Comparison of ENCODE assay signal across 8 cellular contexts in the genomic region with DNA sequence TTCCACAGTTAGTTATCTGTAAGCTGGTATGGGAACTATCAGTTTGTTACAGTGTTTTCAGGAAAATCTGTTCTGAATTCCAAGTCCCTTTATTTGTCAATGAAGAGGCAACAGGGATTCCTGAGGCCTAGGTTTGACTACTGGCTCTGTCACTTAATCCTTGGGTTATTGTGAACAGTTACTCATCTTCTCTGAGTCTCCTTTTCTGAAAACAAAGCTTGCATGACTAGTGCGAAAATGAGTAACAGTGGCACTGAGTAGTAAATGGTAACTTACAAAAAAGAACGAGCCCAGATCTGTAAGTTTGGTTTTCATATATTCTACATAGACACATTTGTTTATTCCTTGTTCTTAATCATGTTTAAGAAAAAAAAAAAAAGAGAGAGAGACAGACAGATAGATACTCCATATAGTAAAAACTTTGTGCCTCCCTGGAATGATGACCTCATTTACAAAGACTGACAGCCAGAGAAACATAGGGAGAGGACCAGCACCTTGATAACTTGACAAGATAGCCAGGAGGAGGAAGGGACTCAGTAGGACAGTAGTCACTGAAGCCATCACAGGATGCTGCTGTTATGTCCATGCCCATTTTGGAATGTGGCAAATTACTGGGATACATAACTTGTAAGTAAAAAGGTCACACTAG. TPM values are rescaled to one million over a fixed set of nuclear protein-coding genes. Genes with fewer than 3 reads are reported as not detected.
DNase-seq lines count a peak whose midpoint lies in the region; ATAC-seq, FAIRE-seq and TF ChIP-seq lines count a peak whose summit lies in the region.

No MANE protein-coding gene starts in this region.

- TF ChIP-seq CTCF in GM23338 (conservative IDR thresholded peaks at IDR 0.05; ENCODE audit: low read depth in 2 of 2), result no peak
- TF ChIP-seq CTCF in WTC11 (IDR thresholded peaks at IDR 0.05), result no peak
- TF ChIP-seq CTCF in keratinocyte (optimal IDR thresholded peaks at IDR 0.05 in 1 of 3, IDR thresholded peaks at IDR 0.05 in 1 of 3, conservative IDR thresholded peaks at IDR 0.05 in 1 of 3; ENCODE audit: extremely low read depth in 1 of 3, insufficient read depth in 2 of 3, low read length in 3 of 3), result no peak

- no peak overlapping the region for H3K9ac ChIP-seq in keratinocyte (ENCODE audit: control insufficient read depth, extremely low read depth, insufficient read depth, low read length)

- ATAC-seq in GM23338 (no peak), WTC11 (no peak), GM21786 (IDR thresholded peaks at IDR 0.05; ENCODE audit: unreplicated experiment) (no peak), GM18498 (IDR thresholded peaks at IDR 0.05; ENCODE audit: unreplicated experiment) (no peak)

- H3K27ac Mint-ChIP-seq in GM23338 (no peak overlapping the region), WTC11 (peak overlapping the region; percentile 23; the same call in 1 of the 2 replicates)

- no peaks in the 10 kb centered on the region for H3K9me3 Mint-ChIP-seq in GM23338
- H3K9me3 Mint-ChIP-seq in WTC11, result peaks cover 11% of the 10 kb centered on the region

- no peaks in the 10 kb centered on the region for H3K27me3 Mint-ChIP-seq in GM23338 (ENCODE audit: insufficient read depth, low read depth, poor library complexity)
- H3K27me3 Mint-ChIP-seq in WTC11 (ENCODE audit: low read depth), result peaks cover 4% of the 10 kb centered on the region

- H3K36me3 ChIP-seq in GM23338 (ENCODE audit: insufficient read depth), result no peaks in the 10 kb centered on the region
- H3K36me3 ChIP-seq in keratinocyte (ENCODE audit: control insufficient read depth in 2 of 2, extremely low read depth in 1 of 2, insufficient read depth in 2 of 2, low read length in 2 of 2), result peaks cover 4 to 5% of the 10 kb centered on the region in 2 experiments

- H3K4me2 ChIP-seq in GM23338 (no peak overlapping the region), keratinocyte (ENCODE audit: control insufficient read depth, extremely low read depth, insufficient read depth, low read depth, low read length) (peak overlapping the region; percentile 15)

- H3K36me3 Mint-ChIP-seq in GM23338 (ENCODE audit: low read depth) (peaks cover 14% of the 10 kb centered on the region), WTC11 (peaks cover 13% of the 10 kb centered on the region)

- dilution Hi-C loops in keratinocyte (cut with MboI; ENCODE audit: extremely low pct_ligation_motif_present, low sequenced_read_pairs), result no loop called here

- no peaks in the 10 kb centered on the region for H4K20me1 ChIP-seq in GM23338 (replicated peaks; ENCODE audit: insufficient read depth)
- no peaks in the 10 kb centered on the region for H4K20me1 ChIP-seq in keratinocyte (ENCODE audit: control insufficient read depth, extremely low read depth, insufficient read depth, low read length)

- H3K79me2 ChIP-seq in GM23338 (replicated peaks; ENCODE audit: insufficient read depth) (peaks cover 28% of the 10 kb centered on the region), keratinocyte (ENCODE audit: control insufficient read depth, insufficient read depth, low read length) (peaks cover 23% of the 10 kb centered on the region)

- peak; percentile 69 for DNase-seq in ACHN
- no peak for DNase-seq in GM23338 (ENCODE audit: low spot score)
- DNase-seq in WTC11 (ENCODE audit: low spot score), result no peak
- DNase-seq in keratinocyte (ENCODE audit: low read depth, low spot score), result no peak
- no peak for DNase-seq in NCI-H2081 treated with DMSO at 0.1 percent for 48 hours (lab: John Stamatoyannopoulos, UW)
- no peak for DNase-seq in middle frontal gyrus (ENCODE audit: extremely low spot score, low spot score)

- CTCF ChIA-PET in WTC11 (lab: Charles Lee), result interaction anchor here (0.7 to 1.4 kb wide), 2 partner anchors 201 to 230 kb away, joined by 3 read pairs; no protein-coding TSS in a partner anchor

- H3K4me3 Mint-ChIP-seq in GM23338 (peak overlapping the region; percentile 98), WTC11 (peak overlapping the region; percentile 96)

- in situ Hi-C loops in ACHN (cut with HindIII; ENCODE audit: low pct_ligation_motif_present, low pct_unique_long_range_greater_than_20kb, low sequenced_read_pairs), result no loop called here

- H2AFZ ChIP-seq in GM23338 (no peak overlapping the region), keratinocyte (ENCODE audit: control insufficient read depth, low read length) (no peak overlapping the region)

- POLR2A ChIA-PET in WTC11 (lab: Charles Lee), result no interaction called here

- H3K4me1 ChIP-seq in GM23338 (ENCODE audit: insufficient read depth) (peaks cover 15% of the 10 kb centered on the region), keratinocyte (ENCODE audit: control insufficient read depth, extremely low read depth, insufficient read depth, low read length) (peaks cover 16% of the 10 kb centered on the region)

- H3K4me1 Mint-ChIP-seq in GM23338, result peaks cover 16% of the 10 kb centered on the region
- peaks cover 23% of the 10 kb centered on the region for H3K4me1 Mint-ChIP-seq in WTC11

- 0 out of 2 replicates have a peak, but pooled peaks cover 12% of the 10 kb centered on the region for H3F3A ChIP-seq in GM23338 (replicated peaks; ENCODE audit: low read depth)

- no peak for FAIRE-seq in keratinocyte (lab: Jason Lieb, UNC)

- no peaks in the 10 kb centered on the region for H3K9me2 ChIP-seq in GM23338 (ENCODE audit: insufficient read depth)

- no peaks in the 10 kb centered on the region for H3K9me1 ChIP-seq in keratinocyte (ENCODE audit: control insufficient read depth, extremely low read depth, insufficient read depth, low read length)

- peak overlapping the region; percentile 6; the same call in 1 of the 2 replicates for H3K27ac ChIP-seq in GM23338 (ENCODE audit: low read depth)
- peak overlapping the region; percentile 97 for H3K27ac ChIP-seq in keratinocyte (ENCODE audit: control insufficient read depth, insufficient read depth, low read length)

- H3K4me3 ChIP-seq in GM23338 (no peak overlapping the region), keratinocyte (ENCODE audit: control insufficient read depth in 2 of 3, extremely low read depth in 1 of 3, insufficient read depth in 2 of 3, low read depth in 1 of 3, low read length in 3 of 3) (no peak overlapping the region)

- H3K27me3 ChIP-seq in GM23338 (ENCODE audit: insufficient read depth), result no peaks in the 10 kb centered on the region
- H3K27me3 ChIP-seq in keratinocyte (ENCODE audit: control insufficient read depth, extremely low read depth, insufficient read depth, low read length), result no peaks in the 10 kb centered on the region

- no peaks in the 10 kb centered on the region for H3K9me3 ChIP-seq in keratinocyte (ENCODE audit: control insufficient read depth, low read depth, low read length)

TF ChIP-seq in GM23338, 12 proteins besides CTCF, POLR2A, EP300 and RAD21 (continues in another document):
- TF ChIP-seq JUNB (IDR thresholded peaks at IDR 0.05; ENCODE audit: unreplicated experiment) (no peak), NANOG (IDR thresholded peaks at IDR 0.05; ENCODE audit: borderline replicate concordance) (no peak), ZNF114 (CRISPR knock-in tag; IDR thresholded peaks at IDR 0.05) (no peak), EZH2phosphoT487 (IDR thresholded peaks at IDR 0.05; ENCODE audit: unreplicated experiment) (no peak), POLR2AphosphoS5 (IDR thresholded peaks at IDR 0.05; ENCODE audit: low read depth) (no peak)
- TF ChIP-seq, protein P1, sequence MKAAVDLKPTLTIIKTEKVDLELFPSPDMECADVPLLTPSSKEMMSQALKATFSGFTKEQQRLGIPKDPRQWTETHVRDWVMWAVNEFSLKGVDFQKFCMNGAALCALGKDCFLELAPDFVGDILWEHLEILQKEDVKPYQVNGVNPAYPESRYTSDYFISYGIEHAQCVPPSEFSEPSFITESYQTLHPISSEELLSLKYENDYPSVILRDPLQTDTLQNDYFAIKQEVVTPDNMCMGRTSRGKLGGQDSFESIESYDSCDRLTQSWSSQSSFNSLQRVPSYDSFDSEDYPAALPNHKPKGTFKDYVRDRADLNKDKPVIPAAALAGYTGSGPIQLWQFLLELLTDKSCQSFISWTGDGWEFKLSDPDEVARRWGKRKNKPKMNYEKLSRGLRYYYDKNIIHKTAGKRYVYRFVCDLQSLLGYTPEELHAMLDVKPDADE (IDR thresholded peaks at IDR 0.05), result no peak

TF ChIP-seq in WTC11, 78 proteins besides CTCF, POLR2A, EP300 and RAD21 (continues in another document):
- TF ChIP-seq NFE2L1 (CRISPR knock-in tag; IDR thresholded peaks at IDR 0.05) (no peak), FOXP1 (CRISPR knock-in tag; IDR thresholded peaks at IDR 0.05; ENCODE audit: borderline replicate concordance) (no peak), HMGA2 (CRISPR knock-in tag; IDR thresholded peaks at IDR 0.05) (no peak)

RNA-seq across cellular contexts. Expression of a gene that starts 1.9 kb away (rescaled TPM):
- total RNA-seq in GM23338 (2014; rRNA removed; shearing (Covaris generic)), result 23.1 and 35.0 TPM in 2 replicates
- polyA plus RNA-seq in GM23338 (2016; fragmentation: Nextera tagmentation; extraction: Ambion mirVana), result 134 and 140 TPM in 2 replicates
- total RNA-seq in WTC11 (2021), result 63.5 to 66.8 TPM (median 66.7 TPM) in 3 replicates
- polyA plus RNA-seq in keratinocyte, result 58.3 to 141 TPM (median 85.4 TPM) in 3 replicates
- polyA plus RNA-seq in keratinocyte (2011; ENCODE audit: low read depth), result 31.2 TPM
- 71.6 and 112 TPM in 2 replicates for polyA plus RNA-seq in keratinocyte (2011; cell fraction: cytosol; rRNA removed)
- polyA plus RNA-seq in keratinocyte (2011; cell fraction: nucleus; rRNA removed), result 25.5 and 40.6 TPM in 2 replicates
- polyA plus RNA-seq in keratinocyte (2012; ENCODE audit: low replicate concordance), result 64.2 and 121 TPM in 2 replicates
- polyA minus RNA-seq in keratinocyte, result 9.0 to 30.4 TPM (median 14.5 TPM) in 3 replicates
- 12.7 TPM for polyA minus RNA-seq in keratinocyte (2011; cell fraction: cytosol; rRNA and poly(A)+ RNA removed)
- 7.1 and 8.7 TPM in 2 replicates for polyA minus RNA-seq in keratinocyte (2011; cell fraction: nucleus; rRNA and poly(A)+ RNA removed)
